ENCODE assay signal across 8 cellular contexts in genomic region chr13:70310720-70311119, GRCh38.
A peak's percentile ranks its signal among the peaks of the same experiment; 100 is the strongest.
DNase-seq lines count a peak whose midpoint lies in the region; ATAC-seq and TF ChIP-seq lines count a peak whose summit lies in the region.

No MANE protein-coding gene starts in this region.

- in situ Hi-C loops in G401 (cut with HindIII; ENCODE audit: low sequenced_read_pairs): no loop called here

- peak; percentile 15 for DNase-seq in G401 (ENCODE audit: low spot score)
- DNase-seq in NCI-H1105 treated with DMSO at 0.1 percent for 48 hours (lab: John Stamatoyannopoulos, UW): peak; percentile 58
- peak; percentile 51 for DNase-seq in medulla oblongata (ENCODE audit: extremely low spot score)
- no peak for DNase-seq in T-helper 9 cell
- DNase-seq in putamen (ENCODE audit: low spot score): no peak

- ATAC-seq in SK-N-SH treated with all-trans-retinoic acid at 6 μM for 48 hours (peak; percentile 97), GM18873 (IDR thresholded peaks at IDR 0.05; ENCODE audit: low FRiP score, unreplicated experiment) (no peak), GM19035 (IDR thresholded peaks at IDR 0.05; ENCODE audit: unreplicated experiment) (no peak)

TF ChIP-seq in SK-N-SH treated with all-trans-retinoic acid at 6 μM for 48 hours, 23 proteins besides CTCF, POLR2A, EP300 and RAD21:
- no peak for TF ChIP-seq POU6F1 (CRISPR knock-in tag; IDR thresholded peaks at IDR 0.05; ENCODE audit: borderline replicate concordance, low read depth)
- no peak for TF ChIP-seq ZC3H10 (CRISPR knock-in tag; IDR thresholded peaks at IDR 0.05)
- no peak for TF ChIP-seq CREB5 (CRISPR knock-in tag; IDR thresholded peaks at IDR 0.05; ENCODE audit: low read depth)
- no peak for TF ChIP-seq ZNF8 (CRISPR knock-in tag; IDR thresholded peaks at IDR 0.05)
- no peak for TF ChIP-seq ISL1 (CRISPR knock-in tag; IDR thresholded peaks at IDR 0.05)
- no peak for TF ChIP-seq PATZ1 (CRISPR knock-in tag; IDR thresholded peaks at IDR 0.05; ENCODE audit: borderline replicate concordance)
- TF ChIP-seq ZFP3 (CRISPR knock-in tag; IDR thresholded peaks at IDR 0.05): no peak
- TF ChIP-seq BACH2 (CRISPR knock-in tag; IDR thresholded peaks at IDR 0.05; ENCODE audit: borderline replicate concordance): no peak
- TF ChIP-seq CSRNP3 (CRISPR knock-in tag; IDR thresholded peaks at IDR 0.05): no peak
TF ChIP-seq in SK-N-SH treated with all-trans-retinoic acid at 6 μM for 48 hours: peak in this region for 0.

Comparison
In these comparisons a context has a peak if more than half of its experiments do, and no peak if none do; other contexts are left out.
1. DNase-seq: peak in G401 (single experiment), NCI-H1105 treated with DMSO at 0.1 percent for 48 hours (single experiment) and medulla oblongata (single experiment); none in T-helper 9 cell (single experiment) and putamen (single experiment).